In genomic region chr5:132323202-132323601, GRCh38 we compare ENCODE assay signal across 25 cellular contexts. TPM values are rescaled to one million over a fixed set of nuclear protein-coding genes. Genes with fewer than 3 reads are reported as not detected.
"Had no signal": no experiment of that assay in that cellular context is flagged by ENCODE, and none has a peak within 500 bp of the region (broad histone marks: within the 10 kb centered on the region; RNA-seq: fewer than 3 reads in every experiment).

No MANE protein-coding gene starts in this region.

- FAIRE-seq: frontal cortex, pancreas had no signal

- H3K27ac Mint-ChIP-seq: effector memory CD8-positive, alpha-beta T cell; immature natural killer cell; natural killer cell; stimulated activated effector memory CD8-positive, alpha-beta T cell treated with anti-CD3 and anti-CD28 coated beads, Interleukin-12 subunit alpha, Interleukin-12 subunit beta, amount 100 ng/mL, for 72 hours had no signal

- H3K9me3 Mint-ChIP-seq: effector memory CD8-positive, alpha-beta T cell; immature natural killer cell; natural killer cell; stimulated activated effector memory CD8-positive, alpha-beta T cell treated with anti-CD3 and anti-CD28 coated beads, Interleukin-12 subunit alpha, Interleukin-12 subunit beta, amount 100 ng/mL, for 72 hours had no signal

- H3K4me1 Mint-ChIP-seq: immature natural killer cell; natural killer cell; stimulated activated effector memory CD8-positive, alpha-beta T cell treated with anti-CD3 and anti-CD28 coated beads, Interleukin-12 subunit alpha, Interleukin-12 subunit beta, amount 100 ng/mL, for 72 hours had no signal

- H3K9me3 ChIP-seq: left ventricle myocardium inferior, lower lobe of right lung, neutrophil, pancreas, right atrium auricular region, stomach, thyroid gland, vagina had no signal

- H3K4me2 ChIP-seq: smooth muscle cell had no signal

- DNase-seq: cortex of kidney; effector memory CD8-positive, alpha-beta T cell; hypothalamus; immature natural killer cell; islet precursor cell; kidney glomerular epithelial cell; left colon; left ventricle myocardium inferior; lower lobe of right lung; natural killer cell; pancreas; stimulated activated CD4-positive, alpha-beta T cell treated with anti-CD3 and anti-CD28 coated beads, Interleukin-12 subunit alpha, Interleukin-12 subunit beta, amount 100 ng/mL, for 4 hours; stimulated activated CD4-positive, alpha-beta T cell treated with anti-CD3 and anti-CD28 coated beads, Interleukin-1b, Interleukin-23, amount 100 ng/mL, for 48 hours; stimulated activated CD4-positive, alpha-beta T cell treated with anti-CD3 and anti-CD28 coated beads, Interleukin-4, amount 100 ng/mL, for 1 hour; stimulated activated naive CD4-positive, alpha-beta T cell treated with Interleukin-2 at 50 U/mL for 16 hours; stomach; thyroid gland; trophoblast cell had no signal

- H3K36me3 Mint-ChIP-seq: natural killer cell; stimulated activated effector memory CD8-positive, alpha-beta T cell treated with anti-CD3 and anti-CD28 coated beads, Interleukin-12 subunit alpha, Interleukin-12 subunit beta, amount 100 ng/mL, for 72 hours had no signal

- H3K4me3 Mint-ChIP-seq: effector memory CD8-positive, alpha-beta T cell; immature natural killer cell; natural killer cell; stimulated activated effector memory CD8-positive, alpha-beta T cell treated with anti-CD3 and anti-CD28 coated beads, Interleukin-12 subunit alpha, Interleukin-12 subunit beta, amount 100 ng/mL, for 72 hours had no signal

- H3K27me3 ChIP-seq: neutrophil, pancreas, right atrium auricular region, stomach, thyroid gland, vagina had no signal

- ATAC-seq: effector memory CD8-positive, alpha-beta T cell; left colon; lower lobe of right lung; natural killer cell; pancreas; sciatic nerve; stimulated activated effector memory CD8-positive, alpha-beta T cell treated with anti-CD3 and anti-CD28 coated beads, Interleukin-12 subunit alpha, Interleukin-12 subunit beta, amount 100 ng/mL, for 72 hours had no signal

- H3K36me3 ChIP-seq: lower lobe of right lung, pancreas, thyroid gland, vagina had no signal

- H3K4me3 ChIP-seq: left ventricle myocardium inferior, lower lobe of right lung, pancreas, right atrium auricular region, smooth muscle cell, stomach, thyroid gland, vagina had no signal

- H3K27me3 Mint-ChIP-seq: effector memory CD8-positive, alpha-beta T cell had no signal

- H3K27ac ChIP-seq: left ventricle myocardium inferior, lower lobe of right lung, neutrophil, pancreas, right atrium auricular region, thyroid gland, vagina had no signal

- H3K4me1 ChIP-seq: lower lobe of right lung, pancreas, right atrium auricular region, thyroid gland had no signal

RNA-seq across cellular contexts. Expression of gene SLC22A4, which starts 29.0 kb away (rescaled TPM):
- polyA plus RNA-seq: immature natural killer cell had no signal
